ENCODE assay signal across 8 cellular contexts in genomic region chr1:159921251-159921650, GRCh38. TPM values are rescaled to one million over a fixed set of nuclear protein-coding genes. Genes with fewer than 3 reads are reported as not detected.
DNase-seq lines count a peak whose midpoint lies in the region; ATAC-seq and TF ChIP-seq lines count a peak whose summit lies in the region.

No MANE protein-coding gene starts in this region.

- TF ChIP-seq CTCF in upper lobe of left lung (IDR thresholded peaks at IDR 0.05): no peak

- TF ChIP-seq EP300 in upper lobe of left lung (IDR thresholded peaks at IDR 0.05): no peak

- H3K4me1 ChIP-seq in right cardiac atrium (ENCODE audit: control insufficient read depth, insufficient read depth, low read length) (peaks cover 28% of the 10 kb centered on the region), upper lobe of left lung (peaks cover 72 to 83% (median 77%) of the 10 kb centered on the region in 4 donors)
- peaks cover 33% of the 10 kb centered on the region for H3K4me1 ChIP-seq in effector memory CD4-positive, alpha-beta T cell (ENCODE audit: control insufficient read depth, insufficient read depth, low read length, poor library complexity, severe bottlenecking)

- TF ChIP-seq POLR2A in upper lobe of left lung (IDR thresholded peaks at IDR 0.05): no peak

- H3K4me3 ChIP-seq in right cardiac atrium (ENCODE audit: low read length) (no peak overlapping the region), upper lobe of left lung (peak overlapping the region in 2 of 4 donors; percentile 82 to 99)
- peak overlapping the region; percentile 77 for H3K4me3 ChIP-seq in effector memory CD4-positive, alpha-beta T cell (ENCODE audit: insufficient read depth, low read depth, low read length, poor library complexity, severe bottlenecking)

- ATAC-seq in right cardiac atrium (no peak), Right ventricle myocardium superior (ENCODE audit: poor library complexity) (no peak), HG03520 (IDR thresholded peaks at IDR 0.05; ENCODE audit: unreplicated experiment) (peak; percentile 19), upper lobe of left lung (ENCODE audit: low FRiP score in 2 of 2) (no peak), HG02763 (IDR thresholded peaks at IDR 0.05; ENCODE audit: unreplicated experiment) (no peak)

- intact Hi-C loops in right cardiac atrium (cut with DNase I) (loop anchor here in 1 of 4 donors (10.0 kb wide), 1 partner anchor 66 kb away; no protein-coding TSS in a partner anchor), Right ventricle myocardium superior (cut with DNase I) (loop anchor here (10.0 kb wide), 1 partner anchor 66 kb away; no protein-coding TSS in a partner anchor)

- DNase-seq in right cardiac atrium: no peak
- no peak for DNase-seq in Right ventricle myocardium superior
- no peak for DNase-seq in effector memory CD4-positive, alpha-beta T cell
- DNase-seq in upper lobe of left lung: no peak
- no peak for DNase-seq in HCEC 1CT
- no peak for DNase-seq in NCI-H1436 treated with DMSO at 0.1 percent for 48 hours (lab: John Stamatoyannopoulos, UW)

- H3K36me3 ChIP-seq in effector memory CD4-positive, alpha-beta T cell (ENCODE audit: control insufficient read depth, insufficient read depth, low read length): peaks cover 46% of the 10 kb centered on the region
- peaks cover 21 to 54% (median 43%) of the 10 kb centered on the region in 4 donors for H3K36me3 ChIP-seq in upper lobe of left lung

- WGBS in right cardiac atrium: 49% methylated on average over 1 of the region's 1 CpG
- WGBS in upper lobe of left lung, 2 donors: 47 to 64% methylated on average over 1 of the region's 1 CpG

- H3K27me3 ChIP-seq in right cardiac atrium (ENCODE audit: control insufficient read depth, insufficient read depth) (no peaks in the 10 kb centered on the region), upper lobe of left lung (no peaks in the 10 kb centered on the region)
- H3K27me3 ChIP-seq in effector memory CD4-positive, alpha-beta T cell (replicated peaks; ENCODE audit: control insufficient read depth, insufficient read depth, low read length, poor library complexity, severe bottlenecking): no peaks in the 10 kb centered on the region

- H3K27ac ChIP-seq in right cardiac atrium (ENCODE audit: low read length) (peak overlapping the region; percentile 94), upper lobe of left lung (peak overlapping the region; percentile 97 to 99 (median 97))
- H3K27ac ChIP-seq in effector memory CD4-positive, alpha-beta T cell (ENCODE audit: insufficient read depth, low read length, poor library complexity, severe bottlenecking): peak overlapping the region; percentile 100

- H3K9me3 ChIP-seq in right cardiac atrium (ENCODE audit: control insufficient read depth, low read length) (no peaks in the 10 kb centered on the region), upper lobe of left lung (no peaks in the 10 kb centered on the region)
- H3K9me3 ChIP-seq in effector memory CD4-positive, alpha-beta T cell (ENCODE audit: control insufficient read depth, low read length): no peaks in the 10 kb centered on the region

RNA-seq across cellular contexts. Expression of gene TAGLN2, which starts 4.1 kb away (rescaled TPM):
- 100 to 1,000 TPM; 117 to 253 (median 162) TPM for total RNA-seq in right cardiac atrium
- 186 TPM for polyA plus RNA-seq in right cardiac atrium
- 116 TPM for total RNA-seq in Right ventricle myocardium superior
- 1,000 to 10,000 TPM in 1 of 6 donors, 100 to 1,000 TPM in 5; 167 to 1,014 (median 605) TPM for total RNA-seq in upper lobe of left lung

RNA-seq across cellular contexts. Expression of gene CFAP45, which starts 21.3 kb away (rescaled TPM):
- total RNA-seq in right cardiac atrium (1 to 10 TPM; 3.4 to 5.6 (median 3.9) TPM), Right ventricle myocardium superior (1.2 TPM), upper lobe of left lung (10 to 100 TPM in 2 of 6 donors, 1 to 10 TPM in 4; 1.2 to 34.6 (median 9.0) TPM)
- 9.4 TPM for polyA plus RNA-seq in right cardiac atrium

RNA-seq across cellular contexts. Expression of gene IGSF9, which starts 24.2 kb away (rescaled TPM):
- 1 to 10 TPM in 3 of 4 donors, under 1 TPM in 1; 0.17 to 2.7 (median 2.3) TPM for total RNA-seq in right cardiac atrium
- polyA plus RNA-seq in right cardiac atrium: 1.3 TPM
- total RNA-seq in Right ventricle myocardium superior: 0.30 TPM
- total RNA-seq in upper lobe of left lung: 1 to 10 TPM in 4 of 6 donors, under 1 TPM in 2; 0.55 to 2.3 (median 1.5) TPM

RNA-seq across cellular contexts. Expression of gene SLAMF9, which starts 32.8 kb away (rescaled TPM):
- not detected for total RNA-seq in right cardiac atrium
- not detected for polyA plus RNA-seq in right cardiac atrium
- total RNA-seq in Right ventricle myocardium superior: not detected
- under 1 TPM in 1 of 6 donors, not detected in 5; 0.34 TPM for total RNA-seq in upper lobe of left lung

RNA-seq across cellular contexts. Expression of gene VSIG8, which starts 58.8 kb away (rescaled TPM):
- total RNA-seq in right cardiac atrium: under 1 TPM in 2 of 4 donors, not detected in 2; 0.19 to 0.23 TPM
- 0.07 TPM for polyA plus RNA-seq in right cardiac atrium
- total RNA-seq in Right ventricle myocardium superior: not detected
- total RNA-seq in upper lobe of left lung: under 1 TPM in 1 of 6 donors, not detected in 5; 0.34 TPM
